ENCODE assay signal across 1 cellular context in genomic region chr1:198330982-198331620, GRCh38.
TF ChIP-seq lines count a peak whose summit lies in the region.

No MANE protein-coding gene starts in this region.

TF ChIP-seq in GM23338, 12 proteins besides CTCF, POLR2A, EP300 and RAD21 (continued from another document):
- TF ChIP-seq ZNF462 (CRISPR knock-in tag; IDR thresholded peaks at IDR 0.05) (no peak), CREB1 (CRISPR knock-in tag; IDR thresholded peaks at IDR 0.05; ENCODE audit: low read depth) (no peak), JUNB (IDR thresholded peaks at IDR 0.05; ENCODE audit: unreplicated experiment) (no peak), STAT1 (IDR thresholded peaks at IDR 0.05; ENCODE audit: unreplicated experiment) (no peak), NANOG (IDR thresholded peaks at IDR 0.05; ENCODE audit: borderline replicate concordance) (no peak), EZH2 (IDR thresholded peaks at IDR 0.05; ENCODE audit: low read depth, unreplicated experiment) (no peak), ZNF331 (CRISPR knock-in tag; IDR thresholded peaks at IDR 0.05; ENCODE audit: low read depth) (no peak)
- TF ChIP-seq, protein P1, sequence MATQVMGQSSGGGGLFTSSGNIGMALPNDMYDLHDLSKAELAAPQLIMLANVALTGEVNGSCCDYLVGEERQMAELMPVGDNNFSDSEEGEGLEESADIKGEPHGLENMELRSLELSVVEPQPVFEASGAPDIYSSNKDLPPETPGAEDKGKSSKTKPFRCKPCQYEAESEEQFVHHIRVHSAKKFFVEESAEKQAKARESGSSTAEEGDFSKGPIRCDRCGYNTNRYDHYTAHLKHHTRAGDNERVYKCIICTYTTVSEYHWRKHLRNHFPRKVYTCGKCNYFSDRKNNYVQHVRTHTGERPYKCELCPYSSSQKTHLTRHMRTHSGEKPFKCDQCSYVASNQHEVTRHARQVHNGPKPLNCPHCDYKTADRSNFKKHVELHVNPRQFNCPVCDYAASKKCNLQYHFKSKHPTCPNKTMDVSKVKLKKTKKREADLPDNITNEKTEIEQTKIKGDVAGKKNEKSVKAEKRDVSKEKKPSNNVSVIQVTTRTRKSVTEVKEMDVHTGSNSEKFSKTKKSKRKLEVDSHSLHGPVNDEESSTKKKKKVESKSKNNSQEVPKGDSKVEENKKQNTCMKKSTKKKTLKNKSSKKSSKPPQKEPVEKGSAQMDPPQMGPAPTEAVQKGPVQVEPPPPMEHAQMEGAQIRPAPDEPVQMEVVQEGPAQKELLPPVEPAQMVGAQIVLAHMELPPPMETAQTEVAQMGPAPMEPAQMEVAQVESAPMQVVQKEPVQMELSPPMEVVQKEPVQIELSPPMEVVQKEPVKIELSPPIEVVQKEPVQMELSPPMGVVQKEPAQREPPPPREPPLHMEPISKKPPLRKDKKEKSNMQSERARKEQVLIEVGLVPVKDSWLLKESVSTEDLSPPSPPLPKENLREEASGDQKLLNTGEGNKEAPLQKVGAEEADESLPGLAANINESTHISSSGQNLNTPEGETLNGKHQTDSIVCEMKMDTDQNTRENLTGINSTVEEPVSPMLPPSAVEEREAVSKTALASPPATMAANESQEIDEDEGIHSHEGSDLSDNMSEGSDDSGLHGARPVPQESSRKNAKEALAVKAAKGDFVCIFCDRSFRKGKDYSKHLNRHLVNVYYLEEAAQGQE (IDR thresholded peaks at IDR 0.05; ENCODE audit: unreplicated experiment): no peak
- TF ChIP-seq, protein P2, sequence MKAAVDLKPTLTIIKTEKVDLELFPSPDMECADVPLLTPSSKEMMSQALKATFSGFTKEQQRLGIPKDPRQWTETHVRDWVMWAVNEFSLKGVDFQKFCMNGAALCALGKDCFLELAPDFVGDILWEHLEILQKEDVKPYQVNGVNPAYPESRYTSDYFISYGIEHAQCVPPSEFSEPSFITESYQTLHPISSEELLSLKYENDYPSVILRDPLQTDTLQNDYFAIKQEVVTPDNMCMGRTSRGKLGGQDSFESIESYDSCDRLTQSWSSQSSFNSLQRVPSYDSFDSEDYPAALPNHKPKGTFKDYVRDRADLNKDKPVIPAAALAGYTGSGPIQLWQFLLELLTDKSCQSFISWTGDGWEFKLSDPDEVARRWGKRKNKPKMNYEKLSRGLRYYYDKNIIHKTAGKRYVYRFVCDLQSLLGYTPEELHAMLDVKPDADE (IDR thresholded peaks at IDR 0.05): no peak
